Comparison of ENCODE assay signal across 8 cellular contexts in the genomic region with DNA sequence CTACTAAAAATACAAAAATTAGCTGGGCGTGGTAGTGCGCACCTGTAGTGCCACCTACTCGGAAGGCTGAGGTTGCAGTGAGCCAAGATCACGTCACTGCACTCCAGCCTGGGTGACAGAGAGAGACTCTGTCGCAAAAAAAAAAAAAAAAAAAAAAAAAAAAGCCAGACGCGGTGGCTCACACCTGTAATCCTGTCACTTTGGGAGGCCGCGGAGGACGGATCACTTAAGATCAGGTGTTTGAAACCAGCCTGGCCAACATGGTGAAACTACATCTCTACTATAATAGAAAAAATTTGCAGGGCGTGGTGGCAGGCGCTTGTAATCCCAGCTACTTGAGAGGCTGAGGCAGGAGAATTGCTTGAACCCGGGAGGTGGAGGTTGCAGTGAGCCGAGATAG. TPM values are rescaled to one million over a fixed set of nuclear protein-coding genes. Genes with fewer than 3 reads are reported as not detected.
A peak's percentile ranks its signal among the peaks of the same experiment; 100 is the strongest.
DNase-seq lines count a peak whose midpoint lies in the region; ATAC-seq and TF ChIP-seq lines count a peak whose summit lies in the region.
"Not testable (repeated sequence)": the region's sequence is repeated elsewhere in the genome, so short reads cannot be mapped to it uniquely, and the experiment has no call there.

No MANE protein-coding gene starts in this region.

- CTCF ChIA-PET in CD4-positive, alpha-beta memory T cell (lab: Charles Lee; ENCODE audit: partially characterized antibody): interaction anchor here (0.7 kb wide), 1 partner anchor 21 kb away, joined by 3 read pairs; no protein-coding TSS in a partner anchor
- CTCF ChIA-PET in SK-N-SH (lab: Yijun Ruan, JAX): interaction anchor here (1.4 to 36.5 kb wide), 2 partner anchors 21 to 82 kb away, joined by 11 to 779 read pairs; partner anchors contain the start of gene CYP11A1

- TF ChIP-seq EP300 in SK-N-SH (IDR thresholded peaks at IDR 0.05; ENCODE audit: borderline replicate concordance in 1 of 2, low read depth in 1 of 2, low read length in 1 of 2): not testable (repeated sequence)

- intact Hi-C loops in CD4-positive, alpha-beta memory T cell (cut with micrococcal nuclease): loop anchor here (2.0 kb wide), 1 partner anchor 21 kb away; no protein-coding TSS in a partner anchor
- intact Hi-C loops in lower lobe of right lung (cut with DNase I): not testable (repeated sequence)

- H3K4me1 Mint-ChIP-seq in CD4-positive, alpha-beta memory T cell: peaks cover 29 to 54% (median 46%) of the 10 kb centered on the region in 4 donors
- H3K4me1 Mint-ChIP-seq in IgD-negative memory B cell (peaks cover 25 to 46% (median 33%) of the 10 kb centered on the region in 3 donors), osteocyte (ENCODE audit: unreplicated experiment) (peaks cover 19% of the 10 kb centered on the region)
- H3K4me1 Mint-ChIP-seq in activated T-cell treated with anti-CD3 and anti-CD28 coated beads, Interleukin-2, amount 50 U/mL, for 72 hours (ENCODE audit: low read depth): peaks cover 61% of the 10 kb centered on the region
- H3K4me1 Mint-ChIP-seq in central memory CD8-positive, alpha-beta T cell: peaks cover 43% of the 10 kb centered on the region

- POLR2A ChIA-PET in CD4-positive, alpha-beta memory T cell (lab: Charles Lee; ENCODE audit: partially characterized antibody): interaction anchor here (1.8 to 2.3 kb wide), 2 partner anchors 85 to 157 kb away, joined by 4 to 16 read pairs; no protein-coding TSS in a partner anchor
- POLR2A ChIA-PET in SK-N-SH (lab: Yijun Ruan, JAX): not testable (repeated sequence)

- H3F3A ChIP-seq in SK-N-SH (replicated peaks; ENCODE audit: insufficient read depth): not testable (repeated sequence)

- H3K9me3 Mint-ChIP-seq in CD4-positive, alpha-beta memory T cell; IgD-negative memory B cell; activated T-cell treated with anti-CD3 and anti-CD28 coated beads, Interleukin-2, amount 50 U/mL, for 72 hours; central memory CD8-positive, alpha-beta T cell; osteocyte (ENCODE audit: unreplicated experiment): not testable (repeated sequence)

- peaks cover 14% of the 10 kb centered on the region for H3K36me3 ChIP-seq in CD4-positive, alpha-beta memory T cell (ENCODE audit: insufficient read depth, low read length)
- H3K36me3 ChIP-seq in SK-N-SH (replicated peaks in 1 of 2; ENCODE audit: control insufficient read depth in 1 of 2, insufficient read depth in 2 of 2, low read length in 1 of 2) (peaks cover 10 to 17% of the 10 kb centered on the region in 2 experiments), lower lobe of right lung (peaks cover 34% of the 10 kb centered on the region)
- not testable (repeated sequence) for H3K36me3 ChIP-seq in urinary bladder (ENCODE audit: insufficient read depth)

- peak overlapping the region in 5 of 7 donors; percentile 66 to 96 (median 94) for H3K27ac Mint-ChIP-seq in CD4-positive, alpha-beta memory T cell
- H3K27ac Mint-ChIP-seq in IgD-negative memory B cell: peak overlapping the region in 2 of 3 donors; percentile 45 to 84
- H3K27ac Mint-ChIP-seq in activated T-cell treated with anti-CD3 and anti-CD28 coated beads, Interleukin-2, amount 50 U/mL, for 72 hours: peak overlapping the region; percentile 92
- peak overlapping the region; percentile 67 for H3K27ac Mint-ChIP-seq in central memory CD8-positive, alpha-beta T cell (ENCODE audit: low read depth)
- not testable (repeated sequence) for H3K27ac Mint-ChIP-seq in osteocyte (ENCODE audit: unreplicated experiment)

- peak overlapping the region; percentile 69; the same call in 1 of the 2 replicates for H3K9ac ChIP-seq in SK-N-SH

- H3K4me1 ChIP-seq in CD4-positive, alpha-beta memory T cell (ENCODE audit: insufficient read depth, low read length): peaks cover 37% of the 10 kb centered on the region
- not testable (repeated sequence) for H3K4me1 ChIP-seq in SK-N-SH (ENCODE audit: control insufficient read depth in 1 of 2, insufficient read depth in 2 of 2, low read depth in 1 of 2, low read length in 1 of 2); urinary bladder (ENCODE audit: insufficient read depth)
- H3K4me1 ChIP-seq in lower lobe of right lung: peaks cover 20% of the 10 kb centered on the region

- H3K4me3 Mint-ChIP-seq in CD4-positive, alpha-beta memory T cell: peak overlapping the region in 7 of 8 donors; percentile 88 to 98 (median 94)
- peak overlapping the region in 3 of 4 donors; percentile 9 to 95 (median 91) for H3K4me3 Mint-ChIP-seq in IgD-negative memory B cell
- H3K4me3 Mint-ChIP-seq in activated T-cell treated with anti-CD3 and anti-CD28 coated beads, Interleukin-2, amount 50 U/mL, for 72 hours: peak overlapping the region; percentile 99
- peak overlapping the region; percentile 94 for H3K4me3 Mint-ChIP-seq in central memory CD8-positive, alpha-beta T cell
- peak overlapping the region; percentile 92 for H3K4me3 Mint-ChIP-seq in osteocyte (ENCODE audit: unreplicated experiment)

- peaks cover 28 to 40% of the 10 kb centered on the region in 2 donors for H3K36me3 Mint-ChIP-seq in CD4-positive, alpha-beta memory T cell
- H3K36me3 Mint-ChIP-seq in IgD-negative memory B cell: not testable (repeated sequence)
- H3K36me3 Mint-ChIP-seq in activated T-cell treated with anti-CD3 and anti-CD28 coated beads, Interleukin-2, amount 50 U/mL, for 72 hours (ENCODE audit: insufficient read depth in 2 of 2): peaks cover 9 to 14% of the 10 kb centered on the region in 2 donors
- peaks cover 20% of the 10 kb centered on the region for H3K36me3 Mint-ChIP-seq in central memory CD8-positive, alpha-beta T cell (ENCODE audit: insufficient read depth)
- peaks cover 17% of the 10 kb centered on the region for H3K36me3 Mint-ChIP-seq in osteocyte (ENCODE audit: unreplicated experiment)

- ATAC-seq in activated T-cell treated with anti-CD3 and anti-CD28 coated beads, Interleukin-2, amount 50 U/mL, for 72 hours (replicated peaks in 1 of 2); central memory CD8-positive, alpha-beta T cell (replicated peaks; ENCODE audit: extremely low read depth, poor library complexity, severe bottlenecking); lower lobe of right lung: not testable (repeated sequence)

- H2AFZ ChIP-seq in SK-N-SH (ENCODE audit: low read depth): 0 out of 2 replicates have a peak overlapping the region, but pooled peaks have one; percentile 85

- H3K27me3 Mint-ChIP-seq in CD4-positive, alpha-beta memory T cell; IgD-negative memory B cell; activated T-cell treated with anti-CD3 and anti-CD28 coated beads, Interleukin-2, amount 50 U/mL, for 72 hours (ENCODE audit: low read depth); central memory CD8-positive, alpha-beta T cell; osteocyte (ENCODE audit: unreplicated experiment): not testable (repeated sequence)

- 86% methylated on average over 13 of the region's 14 CpGs for WGBS in SK-N-SH (ENCODE audit: low lambda C conversion rate)
- WGBS in urinary bladder: 93% methylated on average over 14 of the region's 14 CpGs

- not testable (repeated sequence) for TF ChIP-seq RAD21 in SK-N-SH (IDR thresholded peaks at IDR 0.05; ENCODE audit: low read length)

- H3K27me3 ChIP-seq in CD4-positive, alpha-beta memory T cell (ENCODE audit: insufficient read depth, low read length); SK-N-SH (ENCODE audit: insufficient read depth); lower lobe of right lung (ENCODE audit: low read depth): not testable (repeated sequence)

- peaks cover 28% of the 10 kb centered on the region for H3K79me2 ChIP-seq in SK-N-SH (ENCODE audit: insufficient read depth)

- not testable (repeated sequence) for H3K9me2 ChIP-seq in SK-N-SH

- DNase-seq in CD4-positive, alpha-beta memory T cell; SK-N-SH; activated T-cell treated with anti-CD3 and anti-CD28 coated beads, Interleukin-2, amount 50 U/mL, for 72 hours; central memory CD8-positive, alpha-beta T cell (ENCODE audit: low spot score in 2 of 2); lower lobe of right lung; osteocyte (ENCODE audit: extremely low spot score, unreplicated experiment): not testable (repeated sequence)

- H3K27ac ChIP-seq in CD4-positive, alpha-beta memory T cell (ENCODE audit: low read depth, low read length); SK-N-SH (ENCODE audit: low read depth in 2 of 2, low read length in 1 of 2); lower lobe of right lung; urinary bladder (ENCODE audit: low read depth): not testable (repeated sequence)

- not testable (repeated sequence) for TF ChIP-seq CTCF in SK-N-SH (IDR thresholded peaks at IDR 0.05); lower lobe of right lung (IDR thresholded peaks at IDR 0.05); osteocyte (IDR thresholded peaks at IDR 0.05)

- not testable (repeated sequence) for H3K9me3 ChIP-seq in CD4-positive, alpha-beta memory T cell (ENCODE audit: control insufficient read depth in 1 of 2, low read length in 2 of 2); SK-N-SH; lower lobe of right lung

- H4K20me1 ChIP-seq in SK-N-SH (ENCODE audit: insufficient read depth): not testable (repeated sequence)

- peak overlapping the region; percentile 82 for H3K4me2 ChIP-seq in SK-N-SH

- H3K4me3 ChIP-seq in CD4-positive, alpha-beta memory T cell (ENCODE audit: low read length in 2 of 2): not testable (repeated sequence)
- H3K4me3 ChIP-seq in SK-N-SH (ENCODE audit: low read depth in 2 of 2, low read length in 1 of 2): peak overlapping the region; percentile 77 to 78
- H3K4me3 ChIP-seq in lower lobe of right lung: peak overlapping the region; percentile 70
- H3K4me3 ChIP-seq in urinary bladder (ENCODE audit: low read depth, low read length): peak overlapping the region; percentile 61

RNA-seq across cellular contexts. Expression of gene UBL7, which starts 1.2 kb away (rescaled TPM):
- total RNA-seq in CD4-positive, alpha-beta memory T cell: 10 to 100 TPM; 36.4 to 42.4 TPM
- 10 to 100 TPM; 90.5 to 96.5 TPM for polyA plus RNA-seq in CD4-positive, alpha-beta memory T cell
- polyA plus RNA-seq in IgD-negative memory B cell: 123 TPM
- 81.1 and 89.7 TPM in 2 replicates for polyA plus RNA-seq in SK-N-SH (2012; rRNA removed)
- 60.5 and 70.6 TPM in 2 replicates for polyA plus RNA-seq in SK-N-SH (2012; cell fraction: cytosol; rRNA removed)
- polyA plus RNA-seq in SK-N-SH (2012; cell fraction: nucleus; rRNA removed): 33.2 and 36.5 TPM in 2 replicates
- 10 to 100 TPM; 47.8 to 55.1 TPM for total RNA-seq in activated T-cell treated with anti-CD3 and anti-CD28 coated beads, Interleukin-2, amount 50 U/mL, for 72 hours
- total RNA-seq in lower lobe of right lung: 40.2 TPM
- total RNA-seq in osteocyte: 49.6 and 59.5 TPM in 2 replicates
- total RNA-seq in urinary bladder: 15.5 TPM
- polyA plus RNA-seq in urinary bladder: 52.4 TPM

RNA-seq across cellular contexts. Expression of gene SEMA7A, which starts 26.0 kb away (rescaled TPM):
- total RNA-seq in CD4-positive, alpha-beta memory T cell: 1 to 10 TPM; 1.2 to 1.9 TPM
- under 1 TPM in 1 of 2 donors, not detected in 1; 0.10 TPM for polyA plus RNA-seq in CD4-positive, alpha-beta memory T cell
- polyA plus RNA-seq in IgD-negative memory B cell (5.0 TPM), SK-N-SH (2012; rRNA removed) (0.80 and 1.3 TPM in 2 replicates), urinary bladder (5.1 TPM)
- polyA plus RNA-seq in SK-N-SH (2012; cell fraction: cytosol; rRNA removed): 0.50 and 0.92 TPM in 2 replicates
- polyA plus RNA-seq in SK-N-SH (2012; cell fraction: nucleus; rRNA removed): 1.1 and 1.3 TPM in 2 replicates
- 10 to 100 TPM; 46.7 to 57.1 TPM for total RNA-seq in activated T-cell treated with anti-CD3 and anti-CD28 coated beads, Interleukin-2, amount 50 U/mL, for 72 hours
- total RNA-seq in lower lobe of right lung (4.6 TPM), osteocyte (0.37 and 0.51 TPM in 2 replicates), urinary bladder (5.3 TPM)
